ENCODE assay signal across 17 cellular contexts in the genomic region with DNA sequence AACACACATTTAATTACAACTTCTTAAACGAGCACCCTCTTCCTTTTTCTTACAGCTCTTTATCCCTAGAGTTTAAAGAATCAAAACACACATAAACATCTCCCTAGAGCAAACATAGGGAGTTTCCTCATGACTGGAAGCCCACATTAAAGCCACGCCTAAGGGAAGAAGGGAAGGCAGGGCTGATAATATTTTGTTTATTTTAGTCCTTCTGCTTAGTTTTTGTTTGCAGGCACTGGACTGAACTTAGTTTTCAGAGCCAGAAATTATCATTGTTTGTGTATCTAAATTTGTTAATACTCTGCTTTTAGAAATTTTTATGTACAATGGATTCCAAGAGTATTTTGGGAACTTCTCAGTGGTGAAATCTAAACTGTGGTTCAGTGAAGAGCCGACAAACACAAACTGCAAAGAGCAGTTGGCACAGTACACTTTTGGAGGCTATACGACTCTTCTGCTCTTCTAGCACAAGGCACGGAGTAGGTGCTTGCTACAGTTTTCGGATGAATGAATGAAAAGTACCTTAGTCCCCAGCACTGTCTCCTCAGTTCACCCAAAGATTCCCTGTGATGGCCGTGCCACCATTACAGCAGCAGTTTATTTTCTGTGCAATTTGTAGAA. TPM values are rescaled to one million over a fixed set of nuclear protein-coding genes. Genes with fewer than 3 reads are reported as not detected.
A peak's percentile ranks its signal among the peaks of the same experiment; 100 is the strongest.
DNase-seq lines count a peak whose midpoint lies in the region; ATAC-seq and TF ChIP-seq lines count a peak whose summit lies in the region.
"Had no signal": no experiment of that assay in that cellular context is flagged by ENCODE, and none has a peak within 500 bp of the region (broad histone marks: within the 10 kb centered on the region; RNA-seq: fewer than 3 reads in every experiment).

No MANE protein-coding gene starts in this region.

- peak overlapping the region; percentile 21 to 31 for H3K4me3 ChIP-seq in tibial artery
- H3K4me3 ChIP-seq in left ventricle myocardium inferior = no peak overlapping the region
- H3K4me3 ChIP-seq: neural progenitor cell had no signal

- DNase-seq in DMS53 (lab: John Stamatoyannopoulos, UW) = peak; percentile 58
- DNase-seq in DMS53 treated with DMSO at 0.1 percent for 48 hours (lab: John Stamatoyannopoulos, UW; ENCODE audit: unreplicated experiment) = no peak
- DNase-seq in foreskin keratinocyte = peak in 1 of 2 donors; percentile 50
- DNase-seq in tibial artery = no peak
- DNase-seq in inferior parietal cortex (ENCODE audit: extremely low spot score) = no peak
- no peak for DNase-seq in effector CD4-positive, alpha-beta T cell
- no peak for DNase-seq in left ventricle myocardium inferior
- DNase-seq: 8988T; activated CD4-positive, alpha-beta T cell treated with anti-CD3 and anti-CD28 coated beads, Interleukin-2, amount 10 ng/mL, durations not matched to agents 7 days and 5 days; endodermal cell; NCI-H1092 treated with DMSO at 0.1 percent for 48 hours; NCI-H446; RPMI8226; T-helper 2 cell had no signal

- no peaks in the 10 kb centered on the region for H3K9me3 ChIP-seq in tibial artery
- H3K9me3 ChIP-seq in left ventricle myocardium inferior (replicated peaks) = no peaks in the 10 kb centered on the region

- no peaks in the 10 kb centered on the region for H3K36me3 ChIP-seq in tibial artery
- no peaks in the 10 kb centered on the region for H3K36me3 ChIP-seq in left ventricle myocardium inferior
- H3K36me3 ChIP-seq: neural progenitor cell had no signal

- H3K4me1 ChIP-seq in foreskin keratinocyte (peaks cover 53% of the 10 kb centered on the region), tibial artery (peaks cover 0 to 85% (median 19%) of the 10 kb centered on the region in 4 donors), left ventricle myocardium inferior (peaks cover 7% of the 10 kb centered on the region)
- H3K4me1 ChIP-seq: neural progenitor cell had no signal

- no peak for ATAC-seq in foreskin keratinocyte
- ATAC-seq: activated T-helper 17 cell treated with anti-CD3 and anti-CD28 coated beads, Interleukin-2, amount 50 U/mL, for 72 hours had no signal

- intact Hi-C loops in tibial artery (cut with DNase I; ENCODE audit: low total_unique reads) = no loop called here
- intact Hi-C loops in left ventricle myocardium inferior (cut with micrococcal nuclease) = no loop called here

- H3K27ac ChIP-seq in VCaP (peak overlapping the region; percentile 23), foreskin keratinocyte (peak overlapping the region; percentile 69), tibial artery (peak overlapping the region; percentile 77 to 85), left ventricle myocardium inferior (replicated peaks) (no peak overlapping the region)
- H3K27ac ChIP-seq: neural progenitor cell had no signal

- H3K27me3 ChIP-seq in foreskin keratinocyte (no peaks in the 10 kb centered on the region), tibial artery (no peaks in the 10 kb centered on the region), left ventricle myocardium inferior (ENCODE audit: low read depth) (no peaks in the 10 kb centered on the region)
- H3K27me3 ChIP-seq: neural progenitor cell had no signal

- TF ChIP-seq CTCF in VCaP (conservative IDR thresholded peaks at IDR 0.05) = no peak
- TF ChIP-seq CTCF in foreskin keratinocyte (conservative IDR thresholded peaks at IDR 0.05) = no peak
- TF ChIP-seq CTCF in tibial artery (IDR thresholded peaks at IDR 0.05) = no peak
- TF ChIP-seq CTCF in left ventricle myocardium inferior (IDR thresholded peaks at IDR 0.05; ENCODE audit: borderline replicate concordance) = no peak

RNA-seq across cellular contexts. Expression of gene AMIGO2, which starts 17.6 kb away (rescaled TPM):
- 68.7 and 92.9 TPM in 2 replicates for total RNA-seq in foreskin keratinocyte
- 42.7 and 48.4 TPM in 2 replicates for polyA plus RNA-seq in foreskin keratinocyte
- 2.3 TPM for total RNA-seq in left ventricle myocardium inferior

RNA-seq across cellular contexts. Expression of gene PCED1B, which starts 18.0 kb away (rescaled TPM):
- total RNA-seq in foreskin keratinocyte (3.4 and 4.8 TPM in 2 replicates), left ventricle myocardium inferior (0.55 TPM)
- polyA plus RNA-seq in foreskin keratinocyte = 6.0 and 7.1 TPM in 2 replicates

Comparison
In these comparisons a context has a peak if more than half of its experiments do, and no peak if none do; other contexts are left out.
1. RNA of gene AMIGO2, which starts 17.6 kb away (total RNA-seq): 68.7 to 92.9 TPM in foreskin keratinocyte; 2.3 TPM in left ventricle myocardium inferior (single experiment); every median in the first group is over 10 times any median in the second.